ENCODE assay signal across 8 cellular contexts in the genomic region with DNA sequence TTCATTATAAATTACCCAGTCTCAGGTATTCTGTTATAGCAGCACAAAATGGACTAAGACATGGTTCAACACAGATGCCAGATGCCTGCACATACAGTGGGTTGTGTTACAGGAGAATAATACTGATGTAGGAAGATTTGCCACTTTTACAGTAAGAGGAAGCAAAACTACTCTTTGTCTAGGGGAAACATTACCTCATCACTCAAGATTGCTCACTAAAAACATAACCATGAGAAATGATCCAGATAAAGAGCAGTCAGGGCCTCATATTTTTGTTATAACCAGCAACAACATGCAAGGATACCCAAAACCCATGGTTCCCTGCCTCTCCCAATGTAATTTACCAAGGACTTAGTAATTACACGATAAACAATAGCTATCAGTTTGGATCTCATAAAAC. TPM values are rescaled to one million over a fixed set of nuclear protein-coding genes. Genes with fewer than 3 reads are reported as not detected.
DNase-seq lines count a peak whose midpoint lies in the region; ATAC-seq, FAIRE-seq and TF ChIP-seq lines count a peak whose summit lies in the region.
"Had no signal": no experiment of that assay in that cellular context is flagged by ENCODE, and none has a peak within 500 bp of the region (broad histone marks: within the 10 kb centered on the region; RNA-seq: fewer than 3 reads in every experiment).

No MANE protein-coding gene starts in this region.

- FAIRE-seq in endothelial cell of umbilical vein (lab: Jason Lieb, UNC) = peak; percentile 55

- DNase-seq in endothelial cell of umbilical vein (ENCODE audit: low read depth, low spot score) = peak; percentile 92
- DNase-seq in suprapubic skin (ENCODE audit: low spot score in 2 of 2) = no peak
- DNase-seq in NCI-H1105 treated with DMSO at 0.1 percent for 48 hours (lab: John Stamatoyannopoulos, UW) = no peak
- no peak for DNase-seq in mesenteric fat pad (ENCODE audit: low spot score)
- no peak for DNase-seq in posterior cingulate gyrus

- TF ChIP-seq CTCF in endothelial cell of umbilical vein (IDR thresholded peaks at IDR 0.05; ENCODE audit: extremely low read depth in 1 of 2, insufficient read depth in 1 of 2, low read depth in 1 of 2, low read length in 2 of 2) = no peak
- TF ChIP-seq CTCF in suprapubic skin (IDR thresholded peaks at IDR 0.05) = no peak

- H3K9me3 ChIP-seq in endothelial cell of umbilical vein (replicated peaks; ENCODE audit: control insufficient read depth, insufficient read depth, low read length) (no peaks in the 10 kb centered on the region), suprapubic skin (no peaks in the 10 kb centered on the region)

- intact Hi-C loops in endothelial cell of umbilical vein (cut with micrococcal nuclease) (loop anchor here (10.0 kb wide), 1 partner anchor 903 kb away; a partner anchor contains a TSS), posterior cingulate gyrus (cut with DNase I) (no loop called here)

- H3K9ac ChIP-seq in endothelial cell of umbilical vein (replicated peaks; ENCODE audit: extremely low read depth, insufficient read depth, low read length) = peak overlapping the region; percentile 83

- H3K4me3 ChIP-seq in endothelial cell of umbilical vein (replicated peaks in 1 of 3; ENCODE audit: insufficient read depth in 1 of 3, low read depth in 1 of 3, low read length in 3 of 3) (no peak overlapping the region), suprapubic skin (no peak overlapping the region)

- no peak for TF ChIP-seq EP300 in suprapubic skin (IDR thresholded peaks at IDR 0.05)

- H3K27ac ChIP-seq in endothelial cell of umbilical vein (ENCODE audit: insufficient read depth, low read depth, low read length) (peak overlapping the region; percentile 98), suprapubic skin (peak overlapping the region; percentile 19)
- H3K27ac ChIP-seq: VCaP had no signal

- H4K20me1 ChIP-seq in endothelial cell of umbilical vein (replicated peaks; ENCODE audit: control insufficient read depth, extremely low read depth, insufficient read depth, low read length) = no peaks in the 10 kb centered on the region

- H3K4me1 ChIP-seq in endothelial cell of umbilical vein (ENCODE audit: control insufficient read depth, extremely low read depth, insufficient read depth, low read length) (peaks cover 70% of the 10 kb centered on the region), suprapubic skin (peaks cover 48% of the 10 kb centered on the region)

- dilution Hi-C loops in endothelial cell of umbilical vein (cut with MboI; ENCODE audit: extremely low pct_ligation_motif_present, low sequenced_read_pairs) = no loop called here

- POLR2A ChIA-PET in endothelial cell of umbilical vein (lab: Charles Lee) = interaction anchor here (0.9 kb wide), 1 partner anchor 10 kb away, joined by 3 read pairs; no protein-coding TSS in a partner anchor

- H3K9me1 ChIP-seq in endothelial cell of umbilical vein (replicated peaks; ENCODE audit: control insufficient read depth, extremely low read depth, insufficient read depth, low read length) = no peaks in the 10 kb centered on the region

- H3K79me2 ChIP-seq in endothelial cell of umbilical vein (ENCODE audit: control insufficient read depth, insufficient read depth, low read length) = peaks cover 52% of the 10 kb centered on the region

- H3K27me3 ChIP-seq in endothelial cell of umbilical vein (ENCODE audit: control insufficient read depth in 2 of 2, insufficient read depth in 2 of 2, low read length in 2 of 2) (no peaks in the 10 kb centered on the region), suprapubic skin (no peaks in the 10 kb centered on the region)

- no TSS peak for BruUV-seq in endothelial cell of umbilical vein (replicated peaks; lab: Mats Ljungman, UMichigan)

- H2AFZ ChIP-seq in endothelial cell of umbilical vein (ENCODE audit: low read depth, low read length) = peak overlapping the region; percentile 7

- no peaks in the 10 kb centered on the region for H3K36me3 ChIP-seq in endothelial cell of umbilical vein (ENCODE audit: control insufficient read depth in 2 of 2, extremely low read depth in 1 of 2, insufficient read depth in 2 of 2, low read length in 2 of 2)
- no peaks in the 10 kb centered on the region for H3K36me3 ChIP-seq in suprapubic skin

- peak; percentile 50 for ATAC-seq in GM19397 (IDR thresholded peaks at IDR 0.05; ENCODE audit: unreplicated experiment)
- ATAC-seq in HG03378 (IDR thresholded peaks at IDR 0.05; ENCODE audit: unreplicated experiment) = peak; percentile 78

- WGBS in suprapubic skin = 35% methylated on average over 1 of the region's 1 CpG

- H3K4me2 ChIP-seq in endothelial cell of umbilical vein (ENCODE audit: insufficient read depth, low read length) = peak overlapping the region; percentile 63

- no peak for TF ChIP-seq POLR2A in endothelial cell of umbilical vein (IDR thresholded peaks at IDR 0.05; ENCODE audit: low read depth, low read length)
- no peak for TF ChIP-seq POLR2A in suprapubic skin (IDR thresholded peaks at IDR 0.05)

- CTCF ChIA-PET in endothelial cell of umbilical vein (lab: Charles Lee) = interaction anchor here (0.9 to 4.6 kb wide), 10 partner anchors 10 to 293 kb away, joined by 3 to 23 read pairs (median 5); a partner anchor contains a TSS

TF ChIP-seq in endothelial cell of umbilical vein, 7 proteins besides CTCF, POLR2A, EP300 and RAD21:
- TF ChIP-seq GATA2 (IDR thresholded peaks at IDR 0.05; ENCODE audit: insufficient read depth, insufficient read length, low read depth, low read length) (no peak), JUN (IDR thresholded peaks at IDR 0.05; ENCODE audit: borderline replicate concordance, insufficient read depth, insufficient read length, low read depth) (peak; percentile 92)

RNA-seq across cellular contexts. Expression of a gene that starts 28.0 kb away (rescaled TPM):
- total RNA-seq in endothelial cell of umbilical vein (142 and 146 TPM in 2 replicates), suprapubic skin (10 to 100 TPM; 12.0 to 22.2 (median 16.6) TPM), mesenteric fat pad (52.4 TPM)
- polyA plus RNA-seq in endothelial cell of umbilical vein = 80.3 and 81.6 TPM in 2 replicates
- 88.1 and 93.4 TPM in 2 replicates for polyA plus RNA-seq in endothelial cell of umbilical vein (2011; cell fraction: cytosol; rRNA removed)
- polyA plus RNA-seq in endothelial cell of umbilical vein (2011; cell fraction: nucleus; rRNA removed) = 165 and 213 TPM in 2 replicates
- polyA plus RNA-seq in endothelial cell of umbilical vein (2012) = 70.9 and 78.2 TPM in 2 replicates
- 154 and 180 TPM in 2 replicates for polyA minus RNA-seq in endothelial cell of umbilical vein
- not detected for polyA minus RNA-seq in endothelial cell of umbilical vein (2011; cell fraction: cytosol; rRNA and poly(A)+ RNA removed)
- polyA minus RNA-seq in endothelial cell of umbilical vein (2011; cell fraction: nucleus; rRNA and poly(A)+ RNA removed) = 111 and 158 TPM in 2 replicates
